Comparison of ENCODE assay signal across 8 cellular contexts in the genomic region with DNA sequence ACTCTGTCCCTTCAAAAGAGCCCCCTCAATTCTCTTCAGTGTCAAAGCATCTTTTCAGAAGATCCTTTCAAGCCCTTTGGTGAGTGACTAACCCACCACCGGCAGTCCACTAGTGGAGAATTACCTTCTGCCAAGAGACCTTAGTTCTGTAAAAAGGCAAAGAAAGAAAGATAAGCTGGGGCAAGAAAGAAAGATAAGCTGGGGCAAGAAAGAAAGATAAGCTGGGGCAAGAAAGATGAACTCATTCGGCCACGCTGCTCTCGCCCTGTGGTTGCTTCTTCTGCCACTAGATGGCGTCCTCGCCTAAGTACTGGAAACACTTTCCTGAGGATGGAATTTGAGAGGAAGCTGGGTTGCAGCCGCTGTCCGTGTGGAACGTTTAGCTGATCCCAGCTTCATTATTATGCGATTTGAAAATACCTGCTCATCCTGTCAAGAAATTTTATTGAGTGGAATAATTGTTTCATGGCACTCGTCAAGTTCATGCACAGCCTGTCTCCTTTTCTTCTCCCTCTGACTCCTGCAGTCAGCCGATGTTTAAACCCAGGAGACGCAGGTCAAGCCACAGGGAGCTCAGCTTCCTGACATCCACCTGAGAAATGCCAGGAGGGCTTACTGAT. TPM values are rescaled to one million over a fixed set of nuclear protein-coding genes. Genes with fewer than 3 reads are reported as not detected.
DNase-seq lines count a peak whose midpoint lies in the region; FAIRE-seq and TF ChIP-seq lines count a peak whose summit lies in the region.

No MANE protein-coding gene starts in this region.

- no peaks in the 10 kb centered on the region for H3K27me3 ChIP-seq in OCI-LY1 (ENCODE audit: insufficient read depth, low read length)
- no peaks in the 10 kb centered on the region for H3K27me3 ChIP-seq in muscle layer of colon (ENCODE audit: control insufficient read depth in 1 of 2, insufficient read depth in 2 of 2, low read length in 2 of 2)

- peak; percentile 95 for FAIRE-seq in GM18507 (lab: Jason Lieb, UNC)

- H4K20me1 ChIP-seq in OCI-LY1 (ENCODE audit: insufficient read depth, low read length) = no peaks in the 10 kb centered on the region

- H2AFZ ChIP-seq in OCI-LY1 (ENCODE audit: low read length) = 0 out of 2 replicates have a peak overlapping the region, but pooled peaks have one; percentile 5

- H3K9me3 ChIP-seq in OCI-LY1 (ENCODE audit: low read length) (no peaks in the 10 kb centered on the region), muscle layer of colon (ENCODE audit: low read length) (no peaks in the 10 kb centered on the region)

- no peaks in the 10 kb centered on the region for H3F3A ChIP-seq in OCI-LY1 (ENCODE audit: insufficient read depth, low read length)

- peak; percentile 79 for DNase-seq in A172 (ENCODE audit: low spot score)
- DNase-seq in GM18507 (ENCODE audit: extremely low spot score, insufficient read length, low read depth) = peak; percentile 57
- DNase-seq in HuH-7.5 (ENCODE audit: low spot score) = peak; percentile 37
- DNase-seq in activated T-cell treated with anti-CD3 and anti-CD28 coated beads for 1 hour (ENCODE audit: low read depth) = peak; percentile 85
- DNase-seq in epithelial cell of proximal tubule (ENCODE audit: low read depth) = no peak
- peak; percentile 97 for DNase-seq in stimulated activated CD8-positive, alpha-beta memory T cell treated with anti-CD3 and anti-CD28 coated beads, Interleukin-4, amount 100 ng/mL, for 48 hours

- H3K4me3 ChIP-seq in OCI-LY1 (ENCODE audit: low read depth, low read length, poor library complexity, severe bottlenecking) (peak overlapping the region; percentile 15), epithelial cell of proximal tubule (ENCODE audit: low read depth, low read length) (peak overlapping the region; percentile 42), muscle layer of colon (ENCODE audit: low read depth in 1 of 2, low read length in 2 of 2) (peak overlapping the region; percentile 41 to 45)

- H3K36me3 ChIP-seq in OCI-LY1 (ENCODE audit: insufficient read depth, low read length) = no peaks in the 10 kb centered on the region
- H3K36me3 ChIP-seq in muscle layer of colon (ENCODE audit: insufficient read depth, low read length) = no peaks in the 10 kb centered on the region

- TF ChIP-seq CTCF in OCI-LY1 (IDR thresholded peaks at IDR 0.05; ENCODE audit: low read length) (peak; percentile 92), epithelial cell of proximal tubule (conservative IDR thresholded peaks at IDR 0.05; ENCODE audit: low read depth, low read length) (peak; percentile 90)

- H3K79me2 ChIP-seq in OCI-LY1 (ENCODE audit: insufficient read depth, low read length) = no peaks in the 10 kb centered on the region

- H3K27ac ChIP-seq in OCI-LY1 (ENCODE audit: low read depth, low read length, poor library complexity, severe bottlenecking) (no peak overlapping the region), muscle layer of colon (ENCODE audit: low read depth, low read length) (no peak overlapping the region)

- H3K9me2 ChIP-seq in OCI-LY1 (ENCODE audit: low read depth, low read length) = no peaks in the 10 kb centered on the region

- H3K9ac ChIP-seq in OCI-LY1 (ENCODE audit: low read length) = no peak overlapping the region
- no peak overlapping the region for H3K9ac ChIP-seq in muscle layer of colon (ENCODE audit: low read length)

- H3K4me1 ChIP-seq in OCI-LY1 (ENCODE audit: insufficient read depth, low read length, severe bottlenecking) = peaks cover 5% of the 10 kb centered on the region
- H3K4me1 ChIP-seq in muscle layer of colon (ENCODE audit: insufficient read depth, low read length) = no peaks in the 10 kb centered on the region

- peak overlapping the region; percentile 54 for H3K4me2 ChIP-seq in OCI-LY1 (ENCODE audit: low read length)

RNA-seq across cellular contexts. Expression of a gene that starts 17.3 kb away (rescaled TPM):
- total RNA-seq in A172 (2014; rRNA removed; shearing (Covaris generic)) = 85.1 and 89.9 TPM in 2 replicates
- total RNA-seq in epithelial cell of proximal tubule = 51.4 and 61.2 TPM in 2 replicates
